In genomic region chr2:111995148-111995547, GRCh38 we compare ENCODE assay signal across 20 cellular contexts. TPM values are rescaled to one million over a fixed set of nuclear protein-coding genes. Genes with fewer than 3 reads are reported as not detected.
DNase-seq lines count a peak whose midpoint lies in the region; ATAC-seq, FAIRE-seq and TF ChIP-seq lines count a peak whose summit lies in the region.
"Had no signal": no experiment of that assay in that cellular context is flagged by ENCODE, and none has a peak within 500 bp of the region (broad histone marks: within the 10 kb centered on the region; RNA-seq: fewer than 3 reads in every experiment).

No MANE protein-coding gene starts in this region.

- no TSS peak for BruUV-seq in HepG2 (replicated peaks; lab: Mats Ljungman, UMichigan)

- TF ChIP-seq EP300 in HepG2 (IDR thresholded peaks at IDR 0.05; ENCODE audit: low read depth in 2 of 2, low read length in 2 of 2): peak in 1 of 2 experiments; percentile 62; a peak in 1 of 4 replicates
- TF ChIP-seq EP300 in HepG2 (CRISPR knock-in tag; IDR thresholded peaks at IDR 0.05; ENCODE audit: borderline replicate concordance): no peak

- no peak overlapping the region for H3K4me3 ChIP-seq in HepG2 (replicated peaks in 1 of 3; ENCODE audit: insufficient read depth in 1 of 3, low read depth in 2 of 3, low read length in 3 of 3)
- H3K4me3 ChIP-seq in right lobe of liver: no peak overlapping the region
- no peak overlapping the region for H3K4me3 ChIP-seq in bronchial epithelial cell (ENCODE audit: low read depth, low read length)
- H3K4me3 ChIP-seq in mucosa of descending colon: no peak overlapping the region

- intact Hi-C loops in HepG2 (cut with micrococcal nuclease; ENCODE audit: unreplicated experiment): loop anchor here (1.0 kb wide), 2 partner anchors 8 to 75 kb away; no protein-coding TSS in a partner anchor
- intact Hi-C loops in right lobe of liver (cut with DNase I): no loop called here
- intact Hi-C loops in mucosa of descending colon (cut with DNase I, micrococcal nuclease): no loop called here

- in situ Hi-C loops in HepG2 (cut with HindIII; ENCODE audit: extremely low pct_ligation_motif_present, low pct_unique_long_range_greater_than_20kb): no loop called here

- peak; percentile 24; the same call in 1 of the 2 replicates for TF ChIP-seq RAD21 in HepG2 (CRISPR knock-in tag; IDR thresholded peaks at IDR 0.05)

- CTCF ChIA-PET in HepG2 (lab: Yijun Ruan, JAX; ENCODE audit: low intra/inter-chr PET ratio, low total read pairs): no interaction called here

- H3K4me2 ChIP-seq in HepG2 (ENCODE audit: low read depth, low read length): peak overlapping the region; percentile 40

- peaks cover 31% of the 10 kb centered on the region for H3K4me1 ChIP-seq in HepG2 (ENCODE audit: insufficient read depth, low read length)
- no peaks in the 10 kb centered on the region for H3K4me1 ChIP-seq in right lobe of liver
- H3K4me1 ChIP-seq in mucosa of descending colon (ENCODE audit: low read depth): peaks cover 18% of the 10 kb centered on the region
- H3K4me1 ChIP-seq: BE2C had no signal

- no peak for TF ChIP-seq CTCF in HepG2 (CRISPR knock-in tag; IDR thresholded peaks at IDR 0.05)
- no peak for TF ChIP-seq CTCF in right lobe of liver (IDR thresholded peaks at IDR 0.05)
- TF ChIP-seq CTCF in bronchial epithelial cell (IDR thresholded peaks at IDR 0.05; ENCODE audit: insufficient read depth, low read length, severe bottlenecking): no peak
- no peak for TF ChIP-seq CTCF in mucosa of descending colon (IDR thresholded peaks at IDR 0.05)

- peak overlapping the region; percentile 13 for H3K27ac ChIP-seq in HepG2 (ENCODE audit: extremely low read length, insufficient read depth, low read length)
- no peak overlapping the region for H3K27ac ChIP-seq in right lobe of liver

- ATAC-seq in HepG2: peak; percentile 89
- no peak for ATAC-seq in right lobe of liver
- ATAC-seq in mucosa of descending colon: peak; percentile 97

- H3K79me2 ChIP-seq in HepG2 (ENCODE audit: insufficient read depth, low read length): no peaks in the 10 kb centered on the region

- FAIRE-seq in HepG2 (lab: Jason Lieb, UNC) (peak; percentile 81), bronchial epithelial cell (lab: Jason Lieb, UNC) (peak; percentile 83)
- FAIRE-seq: A204.1, D721Med, H1 had no signal

- H2AFZ ChIP-seq in HepG2 (ENCODE audit: low read length): no peak overlapping the region

- no peak overlapping the region for H3K9ac ChIP-seq in HepG2 (ENCODE audit: insufficient read depth, low read depth, low read length)

- H3K9me3 ChIP-seq in HepG2 (ENCODE audit: low read length) (no peaks in the 10 kb centered on the region), right lobe of liver (no peaks in the 10 kb centered on the region), mucosa of descending colon (peaks cover 4% of the 10 kb centered on the region)
- H3K9me3 ChIP-seq: BE2C had no signal

- no peak for TF ChIP-seq POLR2A in HepG2 (IDR thresholded peaks at IDR 0.05; ENCODE audit: insufficient read depth in 1 of 2, low read depth in 2 of 2, low read length in 2 of 2)
- TF ChIP-seq POLR2A in right lobe of liver (IDR thresholded peaks at IDR 0.05): no peak

- H4K20me1 ChIP-seq in HepG2 (ENCODE audit: insufficient read depth, low read length): no peaks in the 10 kb centered on the region

- no peaks in the 10 kb centered on the region for H3K27me3 ChIP-seq in HepG2 (ENCODE audit: control insufficient read depth in 1 of 2, insufficient read depth in 2 of 2, low read length in 2 of 2)
- no peaks in the 10 kb centered on the region for H3K27me3 ChIP-seq in right lobe of liver
- no peaks in the 10 kb centered on the region for H3K27me3 ChIP-seq in bronchial epithelial cell (ENCODE audit: control insufficient read depth, insufficient read depth, low read length)
- H3K27me3 ChIP-seq: BE2C had no signal

- 57% methylated on average over 5 of the region's 5 CpGs for WGBS in HepG2 (ENCODE audit: low lambda C conversion rate)
- 67% methylated on average over 1 of the region's 5 CpGs for WGBS in right lobe of liver (ENCODE audit: insufficient coverage, low coverage, low lambda C conversion rate, missing lambda C conversion rate)

- peaks cover 25 to 75% of the 10 kb centered on the region in 2 experiments for H3K36me3 ChIP-seq in HepG2 (replicated peaks in 1 of 2; ENCODE audit: control insufficient read depth in 1 of 2, insufficient read depth in 2 of 2, low read length in 2 of 2)
- H3K36me3 ChIP-seq in right lobe of liver: peaks cover 0 to 43% (median 16%) of the 10 kb centered on the region in 4 donors
- no peaks in the 10 kb centered on the region for H3K36me3 ChIP-seq in bronchial epithelial cell (ENCODE audit: control insufficient read depth, insufficient read depth, low read length)
- no peaks in the 10 kb centered on the region for H3K36me3 ChIP-seq in mucosa of descending colon (ENCODE audit: low read depth)
- H3K36me3 ChIP-seq: BE2C had no signal

- DNase-seq in HepG2 (ENCODE audit: low spot score): peak; percentile 87
- DNase-seq in right lobe of liver: no peak
- DNase-seq in bronchial epithelial cell (ENCODE audit: low read depth): no peak
- DNase-seq in mucosa of descending colon: peak in 2 of 3 donors; percentile 56 to 62
- DNase-seq in SW 1271 (lab: John Stamatoyannopoulos, UW): no peak
- DNase-seq in cortex of kidney (lab: John Stamatoyannopoulos, UW): no peak
- DNase-seq in RKO (ENCODE audit: low spot score): no peak
- DNase-seq: ACHN; BE2C; C1 segment of cervical spinal cord; CD4-positive, CD25-positive, alpha-beta regulatory T cell; CD8-positive, alpha-beta memory T cell; COR-L47; DMS79 treated with DMSO at 0.1 percent for 48 hours; GF-D8; H9; KG1 had no signal

- POLR2A ChIA-PET in HepG2 (lab: Yijun Ruan, JAX): interaction anchor here (1.2 to 1.5 kb wide), 2 partner anchors 9 to 97 kb away, joined by 3 to 5 read pairs; partner anchors contain the start of gene MERTK

TF ChIP-seq in HepG2, 621 proteins besides CTCF, POLR2A, EP300 and RAD21 (continues in another document):
- no peak for TF ChIP-seq ZBTB21 (CRISPR knock-in tag; IDR thresholded peaks at IDR 0.05)
- TF ChIP-seq NAIF1 (CRISPR knock-in tag; IDR thresholded peaks at IDR 0.05; ENCODE audit: borderline replicate concordance): no peak
- 0 out of 2 replicates have a peak, but pooled peaks have one; percentile 50 for TF ChIP-seq ZNF205 (CRISPR knock-in tag; IDR thresholded peaks at IDR 0.05)
- 0 out of 2 replicates have a peak, but pooled peaks have one; percentile 15 for TF ChIP-seq ZNF710 (CRISPR knock-in tag; IDR thresholded peaks at IDR 0.05; ENCODE audit: borderline replicate concordance)
- peak; percentile 37; the same call in 1 of the 2 replicates for TF ChIP-seq SOX5 (CRISPR knock-in tag; IDR thresholded peaks at IDR 0.05; ENCODE audit: borderline replicate concordance)
- TF ChIP-seq PHF21A (CRISPR knock-in tag; IDR thresholded peaks at IDR 0.05): no peak
- no peak for TF ChIP-seq NBN (conservative IDR thresholded peaks at IDR 0.05)
- no peak for TF ChIP-seq DNMT1 (CRISPR knock-in tag; IDR thresholded peaks at IDR 0.05)
- TF ChIP-seq ZNF878 (CRISPR knock-in tag; IDR thresholded peaks at IDR 0.05): 0 out of 2 replicates have a peak, but pooled peaks have one; percentile 34
- no peak for TF ChIP-seq MXD1 (CRISPR knock-in tag; IDR thresholded peaks at IDR 0.05)

RNA-seq across cellular contexts. Expression of gene TMEM87B, which starts 59.9 kb away (rescaled TPM):
- 9.9 and 15.1 TPM in 2 replicates for total RNA-seq in HepG2 (2016; rRNA removed; fragmentation: Illumina TruSeq; extraction: Trizol)
- 8.3 and 8.9 TPM in 2 replicates for total RNA-seq in HepG2 (2016; cell fraction: cytosol; rRNA removed; fragmentation: Illumina TruSeq; extraction: Trizol; ENCODE audit: low read depth)
- total RNA-seq in HepG2 (2016; cell fraction: insoluble cytoplasmic fraction; rRNA removed; fragmentation: Illumina TruSeq; extraction: Trizol): 9.2 and 15.1 TPM in 2 replicates
- 6.2 and 6.3 TPM in 2 replicates for total RNA-seq in HepG2 (2016; cell fraction: membrane; rRNA removed; fragmentation: Illumina TruSeq; extraction: Trizol)
- total RNA-seq in HepG2 (2016; cell fraction: nucleus; rRNA removed; fragmentation: Illumina TruSeq; extraction: Trizol): 24.1 and 32.0 TPM in 2 replicates
- 13.0 and 16.2 TPM in 2 replicates for polyA plus RNA-seq in HepG2 (2011; rRNA removed)
- polyA plus RNA-seq in HepG2 (2011; cell fraction: cytosol; rRNA removed): 5.4 and 9.6 TPM in 2 replicates
- polyA plus RNA-seq in HepG2 (2011; cell fraction: nucleus; rRNA removed): 17.3 TPM in 2 replicates
- polyA plus RNA-seq in HepG2 (2012): 16.5 and 25.6 TPM in 2 replicates
- polyA plus RNA-seq in HepG2 (2016; cell fraction: cytosol; fragmentation: Illumina TruSeq; extraction: Trizol; ENCODE audit: low read depth): 0.47 and 0.84 TPM in 2 replicates
- polyA plus RNA-seq in HepG2 (2016; cell fraction: insoluble cytoplasmic fraction; fragmentation: Illumina TruSeq; extraction: Trizol; ENCODE audit: low read depth): 7.1 and 8.1 TPM in 2 replicates
- polyA plus RNA-seq in HepG2 (2016; cell fraction: membrane; fragmentation: Illumina TruSeq; extraction: Trizol; ENCODE audit: low read depth): 1.6 and 2.5 TPM in 2 replicates
- 33.9 and 34.2 TPM in 2 replicates for polyA plus RNA-seq in HepG2 (2016; cell fraction: nucleus; fragmentation: Illumina TruSeq; extraction: Trizol; ENCODE audit: insufficient read depth, low read depth)
- 2.3 and 9.3 TPM in 2 replicates for polyA minus RNA-seq in HepG2 (2011; rRNA and poly(A)+ RNA removed; ENCODE audit: low replicate concordance)
- polyA minus RNA-seq in HepG2 (2011; cell fraction: cytosol; rRNA and poly(A)+ RNA removed): 21.9 and 33.0 TPM in 2 replicates
- polyA minus RNA-seq in HepG2 (2011; cell fraction: nucleus; rRNA and poly(A)+ RNA removed): 24.2 and 24.7 TPM in 2 replicates
- total RNA-seq in right lobe of liver: 10 to 100 TPM in 3 of 6 experiments, 1 to 10 TPM in 3; 5.4 to 18.0 (median 8.8) TPM
- total RNA-seq in bronchial epithelial cell: 31.4 and 37.1 TPM in 2 replicates
- total RNA-seq in mucosa of descending colon: 10 to 100 TPM; 39.2 to 72.2 (median 55.7) TPM

Comparison
In these comparisons a context has a peak if more than half of its experiments do, and no peak if none do; other contexts are left out.
1. ATAC-seq: peak in HepG2 (single experiment) and mucosa of descending colon (single experiment); none in right lobe of liver (0 of 4).
2. DNase-seq: peak in HepG2 (single experiment) and mucosa of descending colon (2 of 3); none in right lobe of liver (0 of 3), bronchial epithelial cell (single experiment), SW 1271 (0 of 2), cortex of kidney (single experiment) and RKO (single experiment).